14 cellular contexts compared by ENCODE assay signal in the genomic region with DNA sequence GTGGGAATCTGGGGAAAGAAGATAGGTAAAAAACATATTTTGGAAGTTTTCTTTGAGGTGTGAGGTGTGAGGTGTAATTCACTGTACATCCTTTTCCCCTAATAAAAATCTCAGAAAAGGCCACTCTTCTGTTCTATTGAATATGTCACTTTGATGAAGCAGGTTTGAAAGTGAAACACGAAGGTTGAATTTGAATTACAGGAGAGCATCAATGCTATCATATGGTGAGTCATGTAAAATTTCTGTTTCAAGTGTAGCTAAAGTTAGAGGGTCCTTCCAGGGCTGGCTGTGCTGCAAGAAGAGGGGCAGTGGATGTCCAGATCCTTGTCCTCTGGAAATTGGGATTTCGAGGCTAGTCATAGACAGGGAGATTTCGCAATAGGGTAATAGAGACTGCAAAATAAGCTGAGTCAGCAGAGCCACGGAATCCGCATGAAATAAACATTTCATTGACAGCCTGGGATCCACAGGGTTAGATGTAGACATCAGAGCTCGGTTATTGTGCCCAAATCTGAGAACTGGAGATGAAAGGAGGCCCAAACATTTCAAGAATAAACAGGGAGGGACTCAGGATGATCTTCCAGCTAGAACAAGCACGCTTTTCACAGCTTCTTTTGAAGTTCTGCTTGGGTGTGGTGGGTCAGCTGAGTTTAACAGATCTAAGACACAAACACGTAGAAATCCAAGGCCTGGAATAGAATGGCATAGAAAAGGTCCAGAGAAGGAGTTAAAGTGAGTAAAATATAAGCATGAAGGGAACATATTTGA.
DNase-seq lines count a peak whose midpoint lies in the region; ATAC-seq and TF ChIP-seq lines count a peak whose summit lies in the region.
"Had no signal": no experiment of that assay in that cellular context is flagged by ENCODE, and none has a peak within 500 bp of the region (broad histone marks: within the 10 kb centered on the region; RNA-seq: fewer than 3 reads in every experiment).

No MANE protein-coding gene starts in this region.

- peaks cover 2% of the 10 kb centered on the region for H3K9me3 Mint-ChIP-seq in activated naive CD8-positive, alpha-beta T cell treated with anti-CD3 and anti-CD28 coated beads, Interleukin-2, amount 10 ng/mL, durations not matched to agents 7 days and 5 days
- H3K9me3 Mint-ChIP-seq in activated naive CD8-positive, alpha-beta T cell treated with anti-CD3 and anti-CD28 coated beads for 36 hours: peaks cover 1% of the 10 kb centered on the region
- H3K9me3 Mint-ChIP-seq: effector memory CD8-positive, alpha-beta T cell had no signal

- H3K27me3 ChIP-seq in right lobe of liver: no peaks in the 10 kb centered on the region
- H3K27me3 ChIP-seq: ascending aorta had no signal

- no peak overlapping the region for H3K27ac Mint-ChIP-seq in activated naive CD8-positive, alpha-beta T cell treated with anti-CD3 and anti-CD28 coated beads, Interleukin-2, amount 10 ng/mL, durations not matched to agents 7 days and 5 days
- no peak overlapping the region for H3K27ac Mint-ChIP-seq in activated naive CD8-positive, alpha-beta T cell treated with anti-CD3 and anti-CD28 coated beads for 36 hours
- H3K27ac Mint-ChIP-seq: effector memory CD8-positive, alpha-beta T cell had no signal

- 23% methylated on average over 8 of the region's 8 CpGs for WGBS in right lobe of liver (ENCODE audit: insufficient coverage, low coverage, low lambda C conversion rate, missing lambda C conversion rate)

- no peak for TF ChIP-seq POLR2A in right lobe of liver (IDR thresholded peaks at IDR 0.05)

- no peaks in the 10 kb centered on the region for H3K36me3 ChIP-seq in right lobe of liver
- H3K36me3 ChIP-seq: ascending aorta had no signal

- DNase-seq in activated naive CD8-positive, alpha-beta T cell treated with anti-CD3 and anti-CD28 coated beads, Interleukin-2, amount 10 ng/mL, durations not matched to agents 7 days and 5 days: no peak
- no peak for DNase-seq in activated naive CD8-positive, alpha-beta T cell treated with anti-CD3 and anti-CD28 coated beads for 36 hours
- peak; percentile 74 for DNase-seq in amniotic epithelial cell (ENCODE audit: low read depth)
- no peak for DNase-seq in right lobe of liver
- DNase-seq: DMS79 treated with DMSO at 0.1 percent for 48 hours; effector memory CD8-positive, alpha-beta T cell; NCI-H526; occipital lobe had no signal

- H3K4me3 Mint-ChIP-seq in activated naive CD8-positive, alpha-beta T cell treated with anti-CD3 and anti-CD28 coated beads, Interleukin-2, amount 10 ng/mL, durations not matched to agents 7 days and 5 days: peak overlapping the region; percentile 34
- no peak overlapping the region for H3K4me3 Mint-ChIP-seq in activated naive CD8-positive, alpha-beta T cell treated with anti-CD3 and anti-CD28 coated beads for 36 hours
- H3K4me3 Mint-ChIP-seq: effector memory CD8-positive, alpha-beta T cell had no signal

- H3K4me1 ChIP-seq in right lobe of liver: no peaks in the 10 kb centered on the region
- H3K4me1 ChIP-seq: ascending aorta had no signal

- no peak overlapping the region for H3K27ac ChIP-seq in right lobe of liver
- H3K27ac ChIP-seq: ascending aorta, VCaP had no signal

- no peak for TF ChIP-seq CTCF in right lobe of liver (IDR thresholded peaks at IDR 0.05)

- POLR2A ChIA-PET in activated naive CD8-positive, alpha-beta T cell treated with anti-CD3 and anti-CD28 coated beads, Interleukin-2, amount 10 ng/mL, durations not matched to agents 7 days and 5 days (lab: Charles Lee): no interaction called here

- H3K4me3 ChIP-seq in right lobe of liver: no peak overlapping the region
- H3K4me3 ChIP-seq: ascending aorta had no signal

- H3K9me3 ChIP-seq in right lobe of liver: no peaks in the 10 kb centered on the region
- H3K9me3 ChIP-seq: ascending aorta had no signal

- intact Hi-C loops in right lobe of liver (cut with DNase I): no loop called here

- H3K4me1 Mint-ChIP-seq in activated naive CD8-positive, alpha-beta T cell treated with anti-CD3 and anti-CD28 coated beads, Interleukin-2, amount 10 ng/mL, durations not matched to agents 7 days and 5 days: peaks cover 7% of the 10 kb centered on the region
- peaks cover 13% of the 10 kb centered on the region for H3K4me1 Mint-ChIP-seq in activated naive CD8-positive, alpha-beta T cell treated with anti-CD3 and anti-CD28 coated beads for 36 hours

- no peak for ATAC-seq in activated naive CD8-positive, alpha-beta T cell treated with anti-CD3 and anti-CD28 coated beads, Interleukin-2, amount 10 ng/mL, durations not matched to agents 7 days and 5 days (ENCODE audit: low read depth)
- ATAC-seq in right lobe of liver (peak; percentile 47 to 77 (median 70)), HG02938 (IDR thresholded peaks at IDR 0.05; ENCODE audit: unreplicated experiment) (no peak), HG03097 (IDR thresholded peaks at IDR 0.05; ENCODE audit: low FRiP score, unreplicated experiment) (no peak), GM18858 (IDR thresholded peaks at IDR 0.05; ENCODE audit: unreplicated experiment) (no peak), GM21529 (IDR thresholded peaks at IDR 0.05; ENCODE audit: unreplicated experiment) (no peak)
- ATAC-seq: effector memory CD8-positive, alpha-beta T cell had no signal

- no peaks in the 10 kb centered on the region for H3K36me3 Mint-ChIP-seq in activated naive CD8-positive, alpha-beta T cell treated with anti-CD3 and anti-CD28 coated beads, Interleukin-2, amount 10 ng/mL, durations not matched to agents 7 days and 5 days
- no peaks in the 10 kb centered on the region for H3K36me3 Mint-ChIP-seq in activated naive CD8-positive, alpha-beta T cell treated with anti-CD3 and anti-CD28 coated beads for 36 hours

- H3K27me3 Mint-ChIP-seq in activated naive CD8-positive, alpha-beta T cell treated with anti-CD3 and anti-CD28 coated beads, Interleukin-2, amount 10 ng/mL, durations not matched to agents 7 days and 5 days: peaks cover 15% of the 10 kb centered on the region
- peaks cover 19% of the 10 kb centered on the region for H3K27me3 Mint-ChIP-seq in activated naive CD8-positive, alpha-beta T cell treated with anti-CD3 and anti-CD28 coated beads for 36 hours

Comparison
In these comparisons a context has a peak if more than half of its experiments do, and no peak if none do; other contexts are left out.
1. ATAC-seq: peak in right lobe of liver (4 of 4); none in activated naive CD8-positive, alpha-beta T cell treated with anti-CD3 and anti-CD28 coated beads, Interleukin-2, amount 10 ng/mL, durations not matched to agents 7 days and 5 days (single experiment), HG02938 (single experiment), HG03097 (single experiment), GM18858 (single experiment) and GM21529 (single experiment).